Comparison of ENCODE assay signal across 27 cellular contexts in genomic region chr12:115823635-115824034, GRCh38.
A peak's percentile ranks its signal among the peaks of the same experiment; 100 is the strongest.
DNase-seq lines count a peak whose midpoint lies in the region; ATAC-seq and TF ChIP-seq lines count a peak whose summit lies in the region.
"Had no signal": no experiment of that assay in that cellular context is flagged by ENCODE, and none has a peak within 500 bp of the region (broad histone marks: within the 10 kb centered on the region; RNA-seq: fewer than 3 reads in every experiment).

No MANE protein-coding gene starts in this region.

- no peak for TF ChIP-seq CTCF in body of pancreas (IDR thresholded peaks at IDR 0.05)
- TF ChIP-seq CTCF in upper lobe of left lung (IDR thresholded peaks at IDR 0.05): no peak
- no peak for TF ChIP-seq CTCF in spleen (IDR thresholded peaks at IDR 0.05 in 8 of 11, conservative IDR thresholded peaks at IDR 0.05 in 3 of 11)

- H3K9me3 ChIP-seq in body of pancreas (no peaks in the 10 kb centered on the region), mesodermal cell (ENCODE audit: control insufficient read depth, low read length) (peaks cover 4% of the 10 kb centered on the region), upper lobe of left lung (peaks cover 0 to 5% (median 2%) of the 10 kb centered on the region in 4 donors), spleen (peaks cover 0 to 18% (median 10%) of the 10 kb centered on the region in 8 donors)
- H3K9me3 ChIP-seq: SK-N-SH had no signal

- DNase-seq in SK-N-DZ (ENCODE audit: low spot score) (peak; percentile 38), body of pancreas (peak in 3 of 4 donors; percentile 6 to 16 (median 10)), upper lobe of left lung (no peak), spleen (no peak), DMS53 treated with DMSO at 0.1 percent for 48 hours (lab: John Stamatoyannopoulos, UW; ENCODE audit: unreplicated experiment) (no peak)
- DNase-seq: AML-193; CD4-positive, alpha-beta memory T cell; COR-L47; DMS79; EL; GF-D8; Karpas-422; NCI-H1092; NCI-H1436; NCI-H187; NCI-H2081 treated with DMSO at 0.1 percent for 48 hours; NCI-H2171; NCI-H226; NCI-H510A treated with DMSO at 0.1 percent for 48 hours; SIG-M5; SK-N-SH had no signal

- ATAC-seq in body of pancreas (peak; percentile 52), upper lobe of left lung (ENCODE audit: low FRiP score in 2 of 2) (no peak), HG03469 (IDR thresholded peaks at IDR 0.05; ENCODE audit: unreplicated experiment) (no peak)
- ATAC-seq: A549, HCT116 had no signal

- H3K4me1 ChIP-seq in body of pancreas (no peaks in the 10 kb centered on the region), mesodermal cell (ENCODE audit: control insufficient read depth, insufficient read depth, low read length, poor library complexity, severe bottlenecking) (no peaks in the 10 kb centered on the region), upper lobe of left lung (no peaks in the 10 kb centered on the region), spleen (no peaks in the 10 kb centered on the region)
- H3K4me1 ChIP-seq: A549; BLaER1 treated with 17β-estradiol and CSF1 and Interleukin-3, amounts not matched to agents 10 nM and 100 nM had no signal

- H3K27ac ChIP-seq in body of pancreas: no peak overlapping the region
- peak overlapping the region; percentile 46 for H3K27ac ChIP-seq in mesodermal cell (ENCODE audit: low read depth, low read length, severe bottlenecking)
- H3K27ac ChIP-seq in upper lobe of left lung: no peak overlapping the region
- H3K27ac ChIP-seq in spleen: no peak overlapping the region
- H3K27ac ChIP-seq: BLaER1 treated with 17β-estradiol and CSF1 and Interleukin-3, amounts not matched to agents 10 nM and 100 nM; HL-60 had no signal

- H3K36me3 ChIP-seq in body of pancreas (replicated peaks in 1 of 2; ENCODE audit: insufficient read depth in 1 of 2, low read depth in 2 of 2) (no peaks in the 10 kb centered on the region), mesodermal cell (ENCODE audit: control insufficient read depth, insufficient read depth, low read length) (no peaks in the 10 kb centered on the region), upper lobe of left lung (no peaks in the 10 kb centered on the region), spleen (no peaks in the 10 kb centered on the region)
- H3K36me3 ChIP-seq: BLaER1 treated with 17β-estradiol and CSF1 and Interleukin-3, amounts not matched to agents 10 nM and 100 nM had no signal

- H3K27me3 ChIP-seq in body of pancreas: no peaks in the 10 kb centered on the region
- no peaks in the 10 kb centered on the region for H3K27me3 ChIP-seq in upper lobe of left lung
- H3K27me3 ChIP-seq in spleen (replicated peaks in 1 of 7): peaks cover 0 to 17% (median 0%) of the 10 kb centered on the region in 7 donors
- H3K27me3 ChIP-seq: BLaER1 treated with 17β-estradiol and CSF1 and Interleukin-3, amounts not matched to agents 10 nM and 100 nM had no signal

- 25 to 30% methylated on average over 3 to 5 of the region's 5 CpGs for WGBS in body of pancreas, 2 donors
- 88 to 92% methylated on average over 4 of the region's 5 CpGs for WGBS in mesodermal cell (ENCODE audit: insufficient coverage in 2 of 2), 2 experiments
- 48 to 50% methylated on average over 3 to 5 of the region's 5 CpGs for WGBS in upper lobe of left lung, 2 donors
- 10 to 29% (median 25%) methylated on average over 5 of the region's 5 CpGs for WGBS in spleen, 5 donors

- no peak for TF ChIP-seq EP300 in upper lobe of left lung (IDR thresholded peaks at IDR 0.05)

- TF ChIP-seq POLR2A in body of pancreas (IDR thresholded peaks at IDR 0.05): no peak
- no peak for TF ChIP-seq POLR2A in upper lobe of left lung (IDR thresholded peaks at IDR 0.05)
- TF ChIP-seq POLR2A in spleen (IDR thresholded peaks at IDR 0.05): no peak

- intact Hi-C loops in body of pancreas (cut with DNase I): no loop called here
- intact Hi-C loops in spleen (cut with DNase I; ENCODE audit: low total_unique reads): no loop called here

- H3K4me3 ChIP-seq in body of pancreas (no peak overlapping the region), mesodermal cell (ENCODE audit: extremely low read depth, insufficient read depth, low read length, poor library complexity, severe bottlenecking) (no peak overlapping the region), upper lobe of left lung (no peak overlapping the region), spleen (no peak overlapping the region)
- H3K4me3 ChIP-seq: A549; BLaER1 treated with 17β-estradiol and CSF1 and Interleukin-3, amounts not matched to agents 10 nM and 100 nM had no signal

Comparison
In these comparisons a context has a peak if more than half of its experiments do, and no peak if none do; other contexts are left out.
1. DNase-seq: peak in SK-N-DZ (single experiment) and body of pancreas (3 of 4); none in upper lobe of left lung (0 of 2), spleen (single experiment) and DMS53 treated with DMSO at 0.1 percent for 48 hours (single experiment).